Comparison of ENCODE assay signal across 8 cellular contexts in the genomic region with DNA sequence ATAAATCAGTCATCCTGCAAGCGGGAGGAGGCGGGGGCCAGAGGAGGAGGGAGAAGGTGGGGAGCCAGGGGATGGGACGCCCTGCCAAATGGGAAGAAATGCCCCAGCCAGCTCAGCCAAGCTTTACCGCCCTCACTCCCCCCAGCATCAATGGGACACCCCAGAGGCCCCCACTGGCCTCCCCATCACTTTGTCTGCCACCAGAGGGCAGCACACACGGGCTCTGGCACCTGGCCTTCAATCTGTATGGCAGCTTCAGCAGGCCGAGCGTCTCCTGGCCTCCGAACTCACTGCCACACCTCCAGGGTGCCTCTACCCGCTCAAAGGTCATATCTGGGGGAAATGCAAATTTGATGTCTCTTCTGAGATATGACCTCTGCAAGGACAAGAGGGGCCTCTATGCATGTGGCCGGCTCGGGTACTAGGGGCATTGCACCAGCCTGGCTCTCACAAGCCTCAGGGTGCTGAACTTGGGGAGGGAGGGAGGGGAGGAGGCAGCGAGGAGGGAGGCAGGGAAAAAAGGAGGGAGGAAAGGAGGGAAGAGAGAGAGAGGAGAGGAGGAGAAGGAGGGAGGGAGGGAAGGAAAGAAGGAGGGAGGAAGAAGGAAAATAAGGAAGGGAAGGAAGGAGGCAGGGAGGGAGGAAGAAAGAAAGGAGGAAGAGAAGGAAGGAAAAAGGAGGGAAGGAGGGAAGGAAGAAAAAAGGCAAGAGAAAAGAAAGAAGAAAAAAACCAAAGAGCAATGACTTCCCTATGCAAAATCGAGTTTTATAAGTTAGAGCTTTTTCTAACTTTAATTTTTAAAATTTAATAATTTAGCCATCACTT. TPM values are rescaled to one million over a fixed set of nuclear protein-coding genes. Genes with fewer than 3 reads are reported as not detected.
A peak's percentile ranks its signal among the peaks of the same experiment; 100 is the strongest.
DNase-seq lines count a peak whose midpoint lies in the region; ATAC-seq and TF ChIP-seq lines count a peak whose summit lies in the region.

No MANE protein-coding gene starts in this region.

- no peak overlapping the region for H3K4me3 Mint-ChIP-seq in activated T-cell treated with anti-CD3 and anti-CD28 coated beads, Interleukin-2, amount 50 U/mL, for 24 hours

- CTCF ChIA-PET in OCI-LY7 (lab: Charles Lee; ENCODE audit: unreplicated experiment): no interaction called here

- in situ Hi-C loops in G401 (cut with HindIII; ENCODE audit: low sequenced_read_pairs): no loop called here

- H3K4me1 ChIP-seq in OCI-LY7 (ENCODE audit: insufficient read depth, low read length, poor library complexity, severe bottlenecking) (peaks cover 20% of the 10 kb centered on the region), thoracic aorta (ENCODE audit: control insufficient read depth in 1 of 2, low read depth in 2 of 2) (no peaks in the 10 kb centered on the region)

- H3K9me2 ChIP-seq in OCI-LY7 (ENCODE audit: insufficient read depth, low read length): no peaks in the 10 kb centered on the region

- DNase-seq in G401 (ENCODE audit: low spot score): peak; percentile 47
- DNase-seq in OCI-LY7 (ENCODE audit: low spot score): peak; percentile 82
- peak; percentile 77 for DNase-seq in activated T-cell treated with anti-CD3 and anti-CD28 coated beads, Interleukin-2, amount 50 U/mL, for 24 hours
- peak; percentile 27 for DNase-seq in fibroblast of peridontal ligament (ENCODE audit: extremely low read depth)
- peak in 42 of 56 donors; percentile 2 to 78 (median 22) for DNase-seq in nucleus accumbens (lab: John Stamatoyannopoulos, UW)
- no peak for DNase-seq in thoracic aorta (ENCODE audit: low spot score)
- DNase-seq in dedifferentiated amniotic fluid mesenchymal stem cell (ENCODE audit: extremely low spot score): no peak

- ATAC-seq in HG02763 (IDR thresholded peaks at IDR 0.05; ENCODE audit: unreplicated experiment): peak; percentile 54
- ATAC-seq in thoracic aorta (ENCODE audit: insufficient number of reproducible peaks, low FRiP score, low read depth): no peak

- H4K20me1 ChIP-seq in OCI-LY7 (ENCODE audit: insufficient read depth, low read length): no peaks in the 10 kb centered on the region

- H3K9me3 ChIP-seq in OCI-LY7 (ENCODE audit: low read length): no peaks in the 10 kb centered on the region
- H3K9me3 ChIP-seq in thoracic aorta: no peaks in the 10 kb centered on the region

- peak overlapping the region; percentile 56 for H3K4me2 ChIP-seq in OCI-LY7 (ENCODE audit: low read length)

- H3K79me2 ChIP-seq in OCI-LY7 (ENCODE audit: insufficient read depth, low read depth, low read length): no peaks in the 10 kb centered on the region

- H3K27ac ChIP-seq in OCI-LY7 (ENCODE audit: low read depth, low read length, poor library complexity, severe bottlenecking) (no peak overlapping the region), thoracic aorta (no peak overlapping the region)

- peaks cover 85% of the 10 kb centered on the region for H3K27me3 Mint-ChIP-seq in activated T-cell treated with anti-CD3 and anti-CD28 coated beads, Interleukin-2, amount 50 U/mL, for 24 hours

- H3K4me1 Mint-ChIP-seq in activated T-cell treated with anti-CD3 and anti-CD28 coated beads, Interleukin-2, amount 50 U/mL, for 24 hours (ENCODE audit: low read depth): peaks cover 8% of the 10 kb centered on the region

- H3K9me3 Mint-ChIP-seq in activated T-cell treated with anti-CD3 and anti-CD28 coated beads, Interleukin-2, amount 50 U/mL, for 24 hours: no peaks in the 10 kb centered on the region

- no peak overlapping the region for H3K27ac Mint-ChIP-seq in activated T-cell treated with anti-CD3 and anti-CD28 coated beads, Interleukin-2, amount 50 U/mL, for 24 hours

- TF ChIP-seq CTCF in OCI-LY7 (conservative IDR thresholded peaks at IDR 0.05; ENCODE audit: low read length) (peak; percentile 97), thoracic aorta (IDR thresholded peaks at IDR 0.05) (peak; percentile 54)

- POLR2A ChIA-PET in OCI-LY7 (lab: Charles Lee): interaction anchor here (1.1 kb wide), 1 partner anchor 33 kb away, joined by 3 read pairs; no protein-coding TSS in a partner anchor

- no peaks in the 10 kb centered on the region for H3K36me3 ChIP-seq in OCI-LY7 (ENCODE audit: insufficient read depth, low read length)
- H3K36me3 ChIP-seq in thoracic aorta: no peaks in the 10 kb centered on the region

- no peaks in the 10 kb centered on the region for H3K36me3 Mint-ChIP-seq in activated T-cell treated with anti-CD3 and anti-CD28 coated beads, Interleukin-2, amount 50 U/mL, for 24 hours (ENCODE audit: low read depth)

- no TSS peak for BruUV-seq in OCI-LY7 (replicated peaks; lab: Mats Ljungman, UMichigan)

- H3K27me3 ChIP-seq in thoracic aorta (replicated peaks; ENCODE audit: insufficient read depth): no peaks in the 10 kb centered on the region

- H3K4me3 ChIP-seq in OCI-LY7 (ENCODE audit: low read depth, low read length, poor library complexity, severe bottlenecking) (no peak overlapping the region), thoracic aorta (no peak overlapping the region)

- intact Hi-C loops in OCI-LY7 (cut with micrococcal nuclease; ENCODE audit: unreplicated experiment): loop anchor here (2.0 to 5.0 kb wide), 2 partner anchors 45 to 86 kb away; no protein-coding TSS in a partner anchor

- H2AFZ ChIP-seq in OCI-LY7 (ENCODE audit: low read length): peak overlapping the region; percentile 57; the same call in 1 of the 2 replicates

RNA-seq across cellular contexts. Expression of a gene that starts 0.7 kb away (rescaled TPM):
- 1.5 TPM in 1 of 2 replicates, not detected in the other for total RNA-seq in G401 (2014; rRNA removed; shearing (Covaris generic))
- total RNA-seq in OCI-LY7 (2014; rRNA removed; shearing (Covaris generic)): 0.50 TPM in 1 of 2 replicates, not detected in the other
- total RNA-seq in OCI-LY7 (2022) (3.3 and 4.9 TPM in 2 replicates), thoracic aorta (not detected)

RNA-seq across cellular contexts. Expression of a gene that starts 33.4 kb away (rescaled TPM):
- total RNA-seq in G401 (2014; rRNA removed; shearing (Covaris generic)): 12.0 and 28.8 TPM in 2 replicates
- 17.9 and 28.7 TPM in 2 replicates for total RNA-seq in OCI-LY7 (2014; rRNA removed; shearing (Covaris generic))
- 66.2 and 78.7 TPM in 2 replicates for total RNA-seq in OCI-LY7 (2022)
- 10 to 100 TPM; 36.1 to 65.4 TPM for total RNA-seq in thoracic aorta

RNA-seq across cellular contexts. Expression of a gene that starts 53.0 kb away (rescaled TPM):
- total RNA-seq in G401 (2014; rRNA removed; shearing (Covaris generic)): 96.1 and 101 TPM in 2 replicates
- total RNA-seq in OCI-LY7 (2014; rRNA removed; shearing (Covaris generic)): 91.9 and 97.0 TPM in 2 replicates
- total RNA-seq in OCI-LY7 (2022) (90.3 and 91.6 TPM in 2 replicates), thoracic aorta (10 to 100 TPM; 40.6 to 54.3 TPM)

Comparison
In these comparisons a context has a peak if more than half of its experiments do, and no peak if none do; other contexts are left out.
1. DNase-seq: peak in G401 (single experiment), OCI-LY7 (single experiment), activated T-cell treated with anti-CD3 and anti-CD28 coated beads, Interleukin-2, amount 50 U/mL, for 24 hours (single experiment), fibroblast of peridontal ligament (single experiment) and nucleus accumbens (42 of 56); none in thoracic aorta (single experiment) and dedifferentiated amniotic fluid mesenchymal stem cell (single experiment).